1 cellular context compared by ENCODE assay signal in genomic region chr11:123064268-123064657, GRCh38.
TF ChIP-seq lines count a peak whose summit lies in the region.

No MANE protein-coding gene starts in this region.

TF ChIP-seq in K562, 482 proteins besides CTCF, POLR2A, EP300 and RAD21:
- peak; percentile 19; the same call in 1 of the 2 replicates for TF ChIP-seq ZNF395 (CRISPR knock-in tag; IDR thresholded peaks at IDR 0.05)
- TF ChIP-seq SLC30A9 (CRISPR knock-in tag; IDR thresholded peaks at IDR 0.05), result no peak
- TF ChIP-seq ELF1 (tag; IDR thresholded peaks at IDR 0.05), result no peak
- no peak for TF ChIP-seq TAF7 (tag; IDR thresholded peaks at IDR 0.05)
- no peak for TF ChIP-seq ZNF347 (CRISPR knock-in tag; IDR thresholded peaks at IDR 0.05; ENCODE audit: low read depth)
